Comparison of ENCODE assay signal across 2 cellular contexts in the genomic region with DNA sequence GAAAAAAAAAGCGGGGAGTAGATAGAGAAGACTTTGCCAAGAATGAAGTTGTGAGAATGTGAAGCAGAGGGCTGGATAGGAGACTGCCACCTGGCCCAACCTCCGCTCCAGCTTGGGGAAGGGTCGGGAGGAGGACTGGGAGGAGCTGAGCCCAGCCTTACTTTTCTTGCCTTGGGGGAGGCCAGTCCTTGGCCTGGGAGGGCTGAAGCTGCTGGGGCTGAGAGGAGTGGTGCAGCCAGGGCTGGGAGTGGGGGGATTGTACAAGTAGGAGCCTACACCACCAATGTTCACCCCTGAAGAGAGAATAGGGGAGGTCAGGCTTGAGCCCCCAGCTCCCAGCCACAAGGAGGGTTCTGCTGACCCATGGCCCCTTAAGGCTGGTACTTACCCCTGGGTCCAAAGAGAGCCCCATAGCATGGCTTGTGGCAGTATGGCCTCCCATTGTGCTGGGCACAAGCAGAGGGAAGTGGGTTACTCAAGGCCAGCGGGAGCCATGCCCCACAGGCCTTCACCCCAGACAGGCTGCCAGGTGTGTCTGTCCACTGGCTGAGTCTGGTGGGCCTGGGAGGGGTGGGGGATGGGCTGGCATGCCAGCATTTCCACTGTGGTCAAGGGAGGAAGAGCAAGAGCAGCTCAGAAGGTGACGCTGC.
A peak's percentile ranks its signal among the peaks of the same experiment; 100 is the strongest.
TF ChIP-seq lines count a peak whose summit lies in the region.

No MANE protein-coding gene starts in this region.

TF ChIP-seq in HEK293, 187 proteins besides CTCF, POLR2A, EP300 and RAD21:
- TF ChIP-seq GLIS2 (tag by site-specific recombination; IDR thresholded peaks at IDR 0.05) (0 out of 2 replicates have a peak, but pooled peaks have one; percentile 9), ZNF221 (tag by site-specific recombination; IDR thresholded peaks at IDR 0.05; ENCODE audit: borderline replicate concordance) (no peak)

TF ChIP-seq in GM12878, 131 proteins besides CTCF, POLR2A, EP300 and RAD21:
- TF ChIP-seq, protein P1, sequence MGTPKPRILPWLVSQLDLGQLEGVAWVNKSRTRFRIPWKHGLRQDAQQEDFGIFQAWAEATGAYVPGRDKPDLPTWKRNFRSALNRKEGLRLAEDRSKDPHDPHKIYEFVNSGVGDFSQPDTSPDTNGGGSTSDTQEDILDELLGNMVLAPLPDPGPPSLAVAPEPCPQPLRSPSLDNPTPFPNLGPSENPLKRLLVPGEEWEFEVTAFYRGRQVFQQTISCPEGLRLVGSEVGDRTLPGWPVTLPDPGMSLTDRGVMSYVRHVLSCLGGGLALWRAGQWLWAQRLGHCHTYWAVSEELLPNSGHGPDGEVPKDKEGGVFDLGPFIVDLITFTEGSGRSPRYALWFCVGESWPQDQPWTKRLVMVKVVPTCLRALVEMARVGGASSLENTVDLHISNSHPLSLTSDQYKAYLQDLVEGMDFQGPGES (IDR thresholded peaks at IDR 0.05): no peak
- TF ChIP-seq, protein P2, sequence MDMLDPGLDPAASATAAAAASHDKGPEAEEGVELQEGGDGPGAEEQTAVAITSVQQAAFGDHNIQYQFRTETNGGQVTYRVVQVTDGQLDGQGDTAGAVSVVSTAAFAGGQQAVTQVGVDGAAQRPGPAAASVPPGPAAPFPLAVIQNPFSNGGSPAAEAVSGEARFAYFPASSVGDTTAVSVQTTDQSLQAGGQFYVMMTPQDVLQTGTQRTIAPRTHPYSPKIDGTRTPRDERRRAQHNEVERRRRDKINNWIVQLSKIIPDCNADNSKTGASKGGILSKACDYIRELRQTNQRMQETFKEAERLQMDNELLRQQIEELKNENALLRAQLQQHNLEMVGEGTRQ (IDR thresholded peaks at IDR 0.05; ENCODE audit: borderline replicate concordance, low read depth, low read length): no peak
- TF ChIP-seq, protein P3, sequence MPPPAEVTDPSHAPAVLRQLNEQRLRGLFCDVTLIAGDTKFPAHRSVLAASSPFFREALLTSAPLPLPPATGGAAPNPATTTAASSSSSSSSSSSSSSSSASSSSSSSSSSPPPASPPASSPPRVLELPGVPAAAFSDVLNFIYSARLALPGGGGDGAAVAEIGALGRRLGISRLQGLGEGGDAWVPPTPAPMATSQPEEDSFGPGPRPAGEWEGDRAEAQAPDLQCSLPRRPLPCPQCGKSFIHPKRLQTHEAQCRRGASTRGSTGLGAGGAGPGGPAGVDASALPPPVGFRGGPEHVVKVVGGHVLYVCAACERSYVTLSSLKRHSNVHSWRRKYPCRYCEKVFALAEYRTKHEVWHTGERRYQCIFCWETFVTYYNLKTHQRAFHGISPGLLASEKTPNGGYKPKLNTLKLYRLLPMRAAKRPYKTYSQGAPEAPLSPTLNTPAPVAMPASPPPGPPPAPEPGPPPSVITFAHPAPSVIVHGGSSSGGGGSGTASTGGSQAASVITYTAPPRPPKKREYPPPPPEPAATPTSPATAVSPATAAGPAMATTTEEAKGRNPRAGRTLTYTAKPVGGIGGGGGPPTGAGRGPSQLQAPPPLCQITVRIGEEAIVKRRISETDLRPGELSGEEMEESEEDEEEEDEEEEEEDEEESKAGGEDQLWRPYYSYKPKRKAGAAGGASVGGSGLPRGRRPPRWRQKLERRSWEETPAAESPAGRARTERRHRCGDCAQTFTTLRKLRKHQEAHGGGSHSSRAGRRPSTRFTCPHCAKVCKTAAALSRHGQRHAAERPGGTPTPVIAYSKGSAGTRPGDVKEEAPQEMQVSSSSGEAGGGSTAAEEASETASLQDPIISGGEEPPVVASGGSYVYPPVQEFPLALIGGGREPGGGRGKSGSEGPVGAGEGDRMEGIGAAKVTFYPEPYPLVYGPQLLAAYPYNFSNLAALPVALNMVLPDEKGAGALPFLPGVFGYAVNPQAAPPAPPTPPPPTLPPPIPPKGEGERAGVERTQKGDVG (CRISPR knock-in tag; IDR thresholded peaks at IDR 0.05): no peak
- TF ChIP-seq HDAC6 (IDR thresholded peaks at IDR 0.05; ENCODE audit: unreplicated experiment) (no peak), STAT3 (IDR thresholded peaks at IDR 0.05; ENCODE audit: low read depth, low read length) (no peak), SIX5 (IDR thresholded peaks at IDR 0.05; ENCODE audit: low read depth, low read length, severe bottlenecking) (no peak), MYC (IDR thresholded peaks at IDR 0.05; ENCODE audit: insufficient read depth, insufficient read length, insufficient replicate concordance, low read length, severe bottlenecking) (no peak), HDGF (IDR thresholded peaks at IDR 0.05) (no peak), RAD51 (IDR thresholded peaks at IDR 0.05) (no peak), ZNF274 (IDR thresholded peaks at IDR 0.05; ENCODE audit: insufficient read depth, insufficient read length) (no peak), FOXK2 (IDR thresholded peaks at IDR 0.05) (no peak), CREM (IDR thresholded peaks at IDR 0.05; ENCODE audit: low read depth) (no peak), POU2F2 (IDR thresholded peaks at IDR 0.05; ENCODE audit: borderline replicate concordance, low read depth, low read length) (no peak), ETV6 (conservative IDR thresholded peaks at IDR 0.05 in 1 of 2, IDR thresholded peaks at IDR 0.05 in 1 of 2; ENCODE audit: borderline replicate concordance in 1 of 2, low read depth in 1 of 2) (no peak), MYB (IDR thresholded peaks at IDR 0.05; ENCODE audit: borderline replicate concordance, low read depth, low read length) (no peak), SIN3A (IDR thresholded peaks at IDR 0.05; ENCODE audit: low read depth, low read length) (no peak), RELA (IDR thresholded peaks at IDR 0.05; ENCODE audit: borderline replicate concordance, partially characterized antibody) (no peak)
- TF ChIP-seq, protein P4, sequence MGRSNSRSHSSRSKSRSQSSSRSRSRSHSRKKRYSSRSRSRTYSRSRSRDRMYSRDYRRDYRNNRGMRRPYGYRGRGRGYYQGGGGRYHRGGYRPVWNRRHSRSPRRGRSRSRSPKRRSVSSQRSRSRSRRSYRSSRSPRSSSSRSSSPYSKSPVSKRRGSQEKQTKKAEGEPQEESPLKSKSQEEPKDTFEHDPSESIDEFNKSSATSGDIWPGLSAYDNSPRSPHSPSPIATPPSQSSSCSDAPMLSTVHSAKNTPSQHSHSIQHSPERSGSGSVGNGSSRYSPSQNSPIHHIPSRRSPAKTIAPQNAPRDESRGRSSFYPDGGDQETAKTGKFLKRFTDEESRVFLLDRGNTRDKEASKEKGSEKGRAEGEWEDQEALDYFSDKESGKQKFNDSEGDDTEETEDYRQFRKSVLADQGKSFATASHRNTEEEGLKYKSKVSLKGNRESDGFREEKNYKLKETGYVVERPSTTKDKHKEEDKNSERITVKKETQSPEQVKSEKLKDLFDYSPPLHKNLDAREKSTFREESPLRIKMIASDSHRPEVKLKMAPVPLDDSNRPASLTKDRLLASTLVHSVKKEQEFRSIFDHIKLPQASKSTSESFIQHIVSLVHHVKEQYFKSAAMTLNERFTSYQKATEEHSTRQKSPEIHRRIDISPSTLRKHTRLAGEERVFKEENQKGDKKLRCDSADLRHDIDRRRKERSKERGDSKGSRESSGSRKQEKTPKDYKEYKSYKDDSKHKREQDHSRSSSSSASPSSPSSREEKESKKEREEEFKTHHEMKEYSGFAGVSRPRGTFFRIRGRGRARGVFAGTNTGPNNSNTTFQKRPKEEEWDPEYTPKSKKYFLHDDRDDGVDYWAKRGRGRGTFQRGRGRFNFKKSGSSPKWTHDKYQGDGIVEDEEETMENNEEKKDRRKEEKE (IDR thresholded peaks at IDR 0.05): no peak
- TF ChIP-seq, protein P5, sequence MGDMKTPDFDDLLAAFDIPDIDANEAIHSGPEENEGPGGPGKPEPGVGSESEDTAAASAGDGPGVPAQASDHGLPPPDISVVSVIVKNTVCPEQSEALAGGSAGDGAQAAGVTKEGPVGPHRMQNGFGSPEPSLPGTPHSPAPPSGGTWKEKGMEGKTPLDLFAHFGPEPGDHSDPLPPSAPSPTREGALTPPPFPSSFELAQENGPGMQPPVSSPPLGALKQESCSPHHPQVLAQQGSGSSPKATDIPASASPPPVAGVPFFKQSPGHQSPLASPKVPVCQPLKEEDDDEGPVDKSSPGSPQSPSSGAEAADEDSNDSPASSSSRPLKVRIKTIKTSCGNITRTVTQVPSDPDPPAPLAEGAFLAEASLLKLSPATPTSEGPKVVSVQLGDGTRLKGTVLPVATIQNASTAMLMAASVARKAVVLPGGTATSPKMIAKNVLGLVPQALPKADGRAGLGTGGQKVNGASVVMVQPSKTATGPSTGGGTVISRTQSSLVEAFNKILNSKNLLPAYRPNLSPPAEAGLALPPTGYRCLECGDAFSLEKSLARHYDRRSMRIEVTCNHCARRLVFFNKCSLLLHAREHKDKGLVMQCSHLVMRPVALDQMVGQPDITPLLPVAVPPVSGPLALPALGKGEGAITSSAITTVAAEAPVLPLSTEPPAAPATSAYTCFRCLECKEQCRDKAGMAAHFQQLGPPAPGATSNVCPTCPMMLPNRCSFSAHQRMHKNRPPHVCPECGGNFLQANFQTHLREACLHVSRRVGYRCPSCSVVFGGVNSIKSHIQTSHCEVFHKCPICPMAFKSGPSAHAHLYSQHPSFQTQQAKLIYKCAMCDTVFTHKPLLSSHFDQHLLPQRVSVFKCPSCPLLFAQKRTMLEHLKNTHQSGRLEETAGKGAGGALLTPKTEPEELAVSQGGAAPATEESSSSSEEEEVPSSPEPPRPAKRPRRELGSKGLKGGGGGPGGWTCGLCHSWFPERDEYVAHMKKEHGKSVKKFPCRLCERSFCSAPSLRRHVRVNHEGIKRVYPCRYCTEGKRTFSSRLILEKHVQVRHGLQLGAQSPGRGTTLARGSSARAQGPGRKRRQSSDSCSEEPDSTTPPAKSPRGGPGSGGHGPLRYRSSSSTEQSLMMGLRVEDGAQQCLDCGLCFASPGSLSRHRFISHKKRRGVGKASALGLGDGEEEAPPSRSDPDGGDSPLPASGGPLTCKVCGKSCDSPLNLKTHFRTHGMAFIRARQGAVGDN (IDR thresholded peaks at IDR 0.05): no peak
